Comparison of ENCODE assay signal across 18 cellular contexts in genomic region chr16:86313631-86314030, GRCh38.
DNase-seq lines count a peak whose midpoint lies in the region; ATAC-seq, FAIRE-seq and TF ChIP-seq lines count a peak whose summit lies in the region.
"Had no signal": no experiment of that assay in that cellular context is flagged by ENCODE, and none has a peak within 500 bp of the region (broad histone marks: within the 10 kb centered on the region; RNA-seq: fewer than 3 reads in every experiment).

No MANE protein-coding gene starts in this region.

- no peaks in the 10 kb centered on the region for H4K20me1 ChIP-seq in BLaER1
- H4K20me1 ChIP-seq in BLaER1 treated with 17β-estradiol and CSF1 and Interleukin-3, amounts not matched to agents 10 nM and 100 nM, result no peaks in the 10 kb centered on the region; a peak in 1 of 22 replicates

- intact Hi-C loops in sigmoid colon (cut with DNase I), result no loop called here

- WGBS in sigmoid colon, 2 donors, result 39 to 52% methylated on average over 8 of the region's 8 CpGs

- no peak for TF ChIP-seq EP300 in sigmoid colon (IDR thresholded peaks at IDR 0.05)

- H3K9me3 ChIP-seq in BLaER1 (no peaks in the 10 kb centered on the region), sigmoid colon (no peaks in the 10 kb centered on the region)
- no peaks in the 10 kb centered on the region for H3K9me3 ChIP-seq in BLaER1 treated with 17β-estradiol and CSF1 and Interleukin-3, amounts not matched to agents 10 nM and 100 nM (replicated peaks in 1 of 11)

- H3K36me3 ChIP-seq in BLaER1 (no peaks in the 10 kb centered on the region), sigmoid colon (no peaks in the 10 kb centered on the region)
- H3K36me3 ChIP-seq in BLaER1 treated with 17β-estradiol and CSF1 and Interleukin-3, amounts not matched to agents 10 nM and 100 nM, result no peaks in the 10 kb centered on the region

- no peak for TF ChIP-seq CTCF in sigmoid colon (IDR thresholded peaks at IDR 0.05)

- no peak overlapping the region for H3K9ac ChIP-seq in BLaER1
- no peak overlapping the region for H3K9ac ChIP-seq in BLaER1 treated with 17β-estradiol and CSF1 and Interleukin-3, amounts not matched to agents 10 nM and 100 nM

- H3K27me3 ChIP-seq in BLaER1, result no peaks in the 10 kb centered on the region
- no peaks in the 10 kb centered on the region for H3K27me3 ChIP-seq in BLaER1 treated with 17β-estradiol and CSF1 and Interleukin-3, amounts not matched to agents 10 nM and 100 nM
- no peaks in the 10 kb centered on the region for H3K27me3 ChIP-seq in sigmoid colon

- H3K4me2 ChIP-seq in BLaER1, result peak overlapping the region; percentile 65
- H3K4me2 ChIP-seq in BLaER1 treated with 17β-estradiol and CSF1 and Interleukin-3, amounts not matched to agents 10 nM and 100 nM, result peak overlapping the region in 6 of 11 experiments; percentile 34 to 56 (median 44); a peak in 12 of 22 replicates
- H3K4me2 ChIP-seq: GM23338 had no signal

- H3K27ac ChIP-seq in BLaER1 (no peak overlapping the region), sigmoid colon (no peak overlapping the region)
- no peak overlapping the region for H3K27ac ChIP-seq in BLaER1 treated with 17β-estradiol and CSF1 and Interleukin-3, amounts not matched to agents 10 nM and 100 nM

- no peak for DNase-seq in activated effector memory CD4-positive, alpha-beta T cell treated with anti-CD3 and anti-CD28 coated beads, Interleukin-2, amount 50 U/mL, for 16 hours
- no peak for DNase-seq in sigmoid colon
- DNase-seq: CD4-positive, alpha-beta T cell; CD8-positive, alpha-beta memory T cell; DMS 273 treated with DMSO at 0.1 percent for 48 hours; DMS79; EL; GDM1; H9; HFFc6 had no signal

- no peak for ATAC-seq in GM18511 (IDR thresholded peaks at IDR 0.05; ENCODE audit: unreplicated experiment)
- ATAC-seq: GM12878, GM23338, HCT116 had no signal

- H3K4me1 ChIP-seq in BLaER1, result peaks cover 13% of the 10 kb centered on the region
- peaks cover 0 to 13% (median 7%) of the 10 kb centered on the region in 10 experiments; a peak in 8 of 20 replicates for H3K4me1 ChIP-seq in BLaER1 treated with 17β-estradiol and CSF1 and Interleukin-3, amounts not matched to agents 10 nM and 100 nM
- H3K4me1 ChIP-seq in sigmoid colon, result no peaks in the 10 kb centered on the region

- H3K4me3 ChIP-seq in BLaER1 (no peak overlapping the region), sigmoid colon (no peak overlapping the region)
- no peak overlapping the region for H3K4me3 ChIP-seq in BLaER1 treated with 17β-estradiol and CSF1 and Interleukin-3, amounts not matched to agents 10 nM and 100 nM
- H3K4me3 ChIP-seq: GM12878, GM23338 had no signal

- peak; percentile 69 for FAIRE-seq in TTC549 (lab: Jason Lieb, UNC)
- FAIRE-seq: D721Med, GM12878 had no signal

- TF ChIP-seq POLR2A in sigmoid colon (IDR thresholded peaks at IDR 0.05), result no peak
